ENCODE assay signal across 2 cellular contexts in the genomic region with DNA sequence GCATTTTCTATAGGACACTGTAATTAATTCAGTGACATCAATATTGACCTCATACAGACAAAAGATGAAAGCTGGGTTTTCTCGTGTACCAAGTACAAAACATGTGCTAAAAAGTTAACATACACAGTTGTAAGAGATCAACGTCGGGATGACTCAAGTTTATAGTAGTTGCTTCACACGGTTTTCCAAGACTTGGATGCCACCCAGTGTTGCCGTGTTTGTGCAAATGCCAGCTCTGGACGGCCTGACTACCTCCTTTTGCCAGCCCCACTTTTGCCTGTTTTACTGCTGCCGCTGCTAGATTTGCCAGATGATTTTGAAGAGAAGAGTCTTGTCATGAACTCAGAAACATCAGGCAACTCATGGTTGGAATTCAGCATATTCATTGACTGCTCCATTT.
TF ChIP-seq lines count a peak whose summit lies in the region.

No MANE protein-coding gene starts in this region.

TF ChIP-seq in GM12891, 5 proteins besides CTCF, POLR2A, EP300 and RAD21:
- TF ChIP-seq POLR2AphosphoS5 (IDR thresholded peaks at IDR 0.05; ENCODE audit: low read depth, low read length) (no peak), SPI1 (IDR thresholded peaks at IDR 0.05; ENCODE audit: low read depth, low read length) (no peak), TAF1 (IDR thresholded peaks at IDR 0.05; ENCODE audit: low read depth, low read length) (no peak), PAX5 (IDR thresholded peaks at IDR 0.05; ENCODE audit: insufficient read depth, low read length, severe bottlenecking) (no peak), POU2F2 (IDR thresholded peaks at IDR 0.05; ENCODE audit: low read depth, low read length) (no peak)

TF ChIP-seq in GM12878, 131 proteins besides CTCF, POLR2A, EP300 and RAD21:
- no peak for TF ChIP-seq MTA2 (IDR thresholded peaks at IDR 0.05; ENCODE audit: low read depth)
- no peak for TF ChIP-seq EED (IDR thresholded peaks at IDR 0.05; ENCODE audit: low read depth)
- TF ChIP-seq SREBF1 (IDR thresholded peaks at IDR 0.05; ENCODE audit: low read length), result no peak
- TF ChIP-seq, protein P1, sequence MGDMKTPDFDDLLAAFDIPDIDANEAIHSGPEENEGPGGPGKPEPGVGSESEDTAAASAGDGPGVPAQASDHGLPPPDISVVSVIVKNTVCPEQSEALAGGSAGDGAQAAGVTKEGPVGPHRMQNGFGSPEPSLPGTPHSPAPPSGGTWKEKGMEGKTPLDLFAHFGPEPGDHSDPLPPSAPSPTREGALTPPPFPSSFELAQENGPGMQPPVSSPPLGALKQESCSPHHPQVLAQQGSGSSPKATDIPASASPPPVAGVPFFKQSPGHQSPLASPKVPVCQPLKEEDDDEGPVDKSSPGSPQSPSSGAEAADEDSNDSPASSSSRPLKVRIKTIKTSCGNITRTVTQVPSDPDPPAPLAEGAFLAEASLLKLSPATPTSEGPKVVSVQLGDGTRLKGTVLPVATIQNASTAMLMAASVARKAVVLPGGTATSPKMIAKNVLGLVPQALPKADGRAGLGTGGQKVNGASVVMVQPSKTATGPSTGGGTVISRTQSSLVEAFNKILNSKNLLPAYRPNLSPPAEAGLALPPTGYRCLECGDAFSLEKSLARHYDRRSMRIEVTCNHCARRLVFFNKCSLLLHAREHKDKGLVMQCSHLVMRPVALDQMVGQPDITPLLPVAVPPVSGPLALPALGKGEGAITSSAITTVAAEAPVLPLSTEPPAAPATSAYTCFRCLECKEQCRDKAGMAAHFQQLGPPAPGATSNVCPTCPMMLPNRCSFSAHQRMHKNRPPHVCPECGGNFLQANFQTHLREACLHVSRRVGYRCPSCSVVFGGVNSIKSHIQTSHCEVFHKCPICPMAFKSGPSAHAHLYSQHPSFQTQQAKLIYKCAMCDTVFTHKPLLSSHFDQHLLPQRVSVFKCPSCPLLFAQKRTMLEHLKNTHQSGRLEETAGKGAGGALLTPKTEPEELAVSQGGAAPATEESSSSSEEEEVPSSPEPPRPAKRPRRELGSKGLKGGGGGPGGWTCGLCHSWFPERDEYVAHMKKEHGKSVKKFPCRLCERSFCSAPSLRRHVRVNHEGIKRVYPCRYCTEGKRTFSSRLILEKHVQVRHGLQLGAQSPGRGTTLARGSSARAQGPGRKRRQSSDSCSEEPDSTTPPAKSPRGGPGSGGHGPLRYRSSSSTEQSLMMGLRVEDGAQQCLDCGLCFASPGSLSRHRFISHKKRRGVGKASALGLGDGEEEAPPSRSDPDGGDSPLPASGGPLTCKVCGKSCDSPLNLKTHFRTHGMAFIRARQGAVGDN (IDR thresholded peaks at IDR 0.05), result no peak
- TF ChIP-seq SMARCA5 (IDR thresholded peaks at IDR 0.05), result no peak
- no peak for TF ChIP-seq ATF7 (IDR thresholded peaks at IDR 0.05; ENCODE audit: low read depth)
- TF ChIP-seq MEF2B (IDR thresholded peaks at IDR 0.05; ENCODE audit: partially characterized antibody, poor library complexity, severe bottlenecking), result no peak
- no peak for TF ChIP-seq SMAD5 (IDR thresholded peaks at IDR 0.05; ENCODE audit: low read depth)
- TF ChIP-seq EGR1 (IDR thresholded peaks at IDR 0.05; ENCODE audit: borderline replicate concordance in 1 of 2, low read depth in 2 of 2, low read length in 2 of 2), result no peak
- TF ChIP-seq FOXK2 (IDR thresholded peaks at IDR 0.05), result no peak
- TF ChIP-seq KDM1A (IDR thresholded peaks at IDR 0.05; ENCODE audit: borderline replicate concordance), result no peak
- TF ChIP-seq IRF4 (IDR thresholded peaks at IDR 0.05; ENCODE audit: low read depth, low read length), result no peak
- no peak for TF ChIP-seq BCL11A (IDR thresholded peaks at IDR 0.05; ENCODE audit: low read depth, low read length)
